22 cellular contexts compared by ENCODE assay signal in the genomic region with DNA sequence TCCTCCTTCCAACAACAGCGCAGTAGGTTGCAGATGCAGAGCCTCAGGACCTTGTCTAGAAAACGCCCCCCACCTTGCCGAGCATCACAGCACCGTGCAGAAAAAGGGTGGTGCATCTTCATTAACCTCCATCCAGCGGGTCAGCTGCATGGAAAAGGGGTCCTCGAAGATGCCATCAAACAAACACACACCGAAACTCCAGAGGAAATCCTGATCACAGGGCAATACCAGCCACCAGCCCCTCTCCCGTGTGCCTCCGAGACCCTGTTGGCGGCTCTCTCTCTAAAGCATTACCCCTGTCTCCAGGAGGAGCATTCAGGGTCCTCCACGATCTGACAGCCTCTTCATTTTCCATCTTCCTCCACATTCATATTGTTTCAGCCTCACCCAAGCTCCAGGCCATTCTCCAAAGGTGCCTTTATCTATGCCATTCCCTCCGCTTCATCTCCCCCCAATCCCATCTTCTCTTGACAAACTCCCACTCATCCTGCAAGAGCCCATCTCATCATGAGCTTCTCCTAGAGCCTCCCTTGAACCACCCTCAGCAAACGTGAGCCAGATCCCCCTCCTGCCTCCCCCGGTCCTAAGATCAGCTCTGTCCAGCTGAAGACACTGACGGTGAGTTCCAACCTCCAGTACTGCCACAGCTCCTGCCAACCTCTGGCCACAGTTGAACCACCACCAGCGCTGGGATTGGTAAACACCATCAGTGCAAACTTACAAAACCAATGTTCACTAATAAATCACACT.
"Had no signal": no experiment of that assay in that cellular context is flagged by ENCODE, and none has a peak within 500 bp of the region (broad histone marks: within the 10 kb centered on the region; RNA-seq: fewer than 3 reads in every experiment).

No MANE protein-coding gene starts in this region.

- H3K4me3 ChIP-seq: dorsolateral prefrontal cortex, esophagus muscularis mucosa, gastrocnemius medialis, heart right ventricle, mucosa of descending colon, neural progenitor cell, skin epidermis, suprapubic skin, thyroid gland, upper lobe of right lung had no signal

- H3K4me2 ChIP-seq: neural progenitor cell had no signal

- ATAC-seq: gastrocnemius medialis; heart right ventricle; left lobe of liver; mucosa of descending colon; naive thymus-derived CD8-positive, alpha-beta T cell; sciatic nerve; upper lobe of right lung had no signal

- H3K9me3 ChIP-seq: esophagus muscularis mucosa, gastrocnemius medialis, heart right ventricle, mucosa of descending colon, suprapubic skin, thyroid gland, upper lobe of right lung had no signal

- DNase-seq: central memory CD4-positive, alpha-beta T cell; cortex of kidney; effector memory CD4-positive, alpha-beta T cell; gastrocnemius medialis; heart right ventricle; hypothalamus; mammary epithelial cell; mucosa of descending colon; naive thymus-derived CD8-positive, alpha-beta T cell; stimulated activated CD4-positive, alpha-beta T cell treated with anti-CD3 and anti-CD28 coated beads, Interleukin-2, amount 100 ng/mL, for 24 hours; stimulated activated CD4-positive, alpha-beta T cell treated with anti-CD3 and anti-CD28 coated beads, Interleukin-4, amount 100 ng/mL, for 4 hours; stimulated activated naive CD4-positive, alpha-beta T cell treated with Interleukin-2 at 50 U/mL for 16 hours; thyroid gland; upper lobe of right lung had no signal

- H3K4me1 ChIP-seq: esophagus muscularis mucosa, gastrocnemius medialis, heart right ventricle, neural progenitor cell, suprapubic skin, thyroid gland, upper lobe of right lung had no signal

- H3K9ac ChIP-seq: neural progenitor cell had no signal

- H3K27me3 ChIP-seq: gastrocnemius medialis, neural progenitor cell, thyroid gland, upper lobe of right lung had no signal

- H3K36me3 ChIP-seq: esophagus muscularis mucosa, gastrocnemius medialis, heart right ventricle, neural progenitor cell, suprapubic skin, thyroid gland, upper lobe of right lung had no signal

- H3K27ac ChIP-seq: dorsolateral prefrontal cortex, epithelial cell of prostate, esophagus muscularis mucosa, gastrocnemius medialis, heart right ventricle, neural progenitor cell, skin epidermis, suprapubic skin, thyroid gland, upper lobe of right lung had no signal

- H2AFZ ChIP-seq: neural progenitor cell had no signal
